In genomic region chr16:70250748-70251650, GRCh38 we compare ENCODE assay signal across 8 cellular contexts. TPM values are rescaled to one million over a fixed set of nuclear protein-coding genes. Genes with fewer than 3 reads are reported as not detected.
A peak's percentile ranks its signal among the peaks of the same experiment; 100 is the strongest.
DNase-seq lines count a peak whose midpoint lies in the region; ATAC-seq, FAIRE-seq and TF ChIP-seq lines count a peak whose summit lies in the region.

No MANE protein-coding gene starts in this region.

- POLR2A ChIA-PET in Caco-2 (lab: Charles Lee), result interaction anchor here (1.2 kb wide), 1 partner anchor 38 kb away, joined by 3 read pairs; the partner anchor contains the start of gene AARS1
- POLR2A ChIA-PET in HepG2 (lab: Yijun Ruan, JAX), result interaction anchor here (1.0 to 2.5 kb wide), 10 partner anchors 11 to 130 kb away, joined by 3 to 33 read pairs (median 6); partner anchors contain the start of genes AARS1 and DDX19A

- H3K9me3 Mint-ChIP-seq in Caco-2 (ENCODE audit: unreplicated experiment), result no peaks in the 10 kb centered on the region

- DNase-seq in Caco-2, result peak; percentile 64 to 79
- DNase-seq in T-helper 1 cell, result peak in 4 of 5 donors; percentile 24 to 56 (median 33)
- peak; percentile 59 for DNase-seq in choroid plexus epithelial cell (ENCODE audit: low read depth)
- DNase-seq in HepG2 (ENCODE audit: low spot score), result peak; percentile 53
- DNase-seq in stimulated activated CD8-positive, alpha-beta memory T cell treated with anti-CD3 and anti-CD28 coated beads, Interleukin-4, amount 100 ng/mL, for 48 hours, result peak; percentile 48
- no peak for DNase-seq in NCI-H1694 treated with DMSO at 0.1 percent for 48 hours (lab: John Stamatoyannopoulos, UW)

- H3K4me1 ChIP-seq in Caco-2 (no peaks in the 10 kb centered on the region), HepG2 (ENCODE audit: insufficient read depth, low read length) (peaks cover 42% of the 10 kb centered on the region)

- H3K4me3 Mint-ChIP-seq in Caco-2 (ENCODE audit: unreplicated experiment), result peak overlapping the region; percentile 82

- peaks cover 19% of the 10 kb centered on the region for H3K79me2 ChIP-seq in HepG2 (ENCODE audit: insufficient read depth, low read length)

- TF ChIP-seq CTCF in Caco-2 (IDR thresholded peaks at IDR 0.05; ENCODE audit: insufficient read depth in 1 of 2, low read depth in 1 of 2, low read length in 1 of 2, severe bottlenecking in 1 of 2, unreplicated experiment in 1 of 2) (peak in 1 of 2 experiments; percentile 25), choroid plexus epithelial cell (conservative IDR thresholded peaks at IDR 0.05; ENCODE audit: low read depth, low read length) (no peak), HepG2 (CRISPR knock-in tag; IDR thresholded peaks at IDR 0.05) (peak; percentile 76)

- peak; percentile 88 for TF ChIP-seq RAD21 in HepG2 (CRISPR knock-in tag; IDR thresholded peaks at IDR 0.05)

- H3K27me3 ChIP-seq in Caco-2 (replicated peaks; ENCODE audit: control insufficient read depth, insufficient read depth, low read length), result no peaks in the 10 kb centered on the region
- no peaks in the 10 kb centered on the region for H3K27me3 ChIP-seq in HepG2 (ENCODE audit: control insufficient read depth in 1 of 2, insufficient read depth in 2 of 2, low read length in 2 of 2)

- intact Hi-C loops in Caco-2 (cut with micrococcal nuclease; ENCODE audit: unreplicated experiment) (no loop called here), HepG2 (cut with micrococcal nuclease; ENCODE audit: unreplicated experiment) (loop anchor here (5.0 kb wide), 1 partner anchor 99 kb away; no protein-coding TSS in a partner anchor)

- no peak overlapping the region for H2AFZ ChIP-seq in HepG2 (ENCODE audit: low read length)

- peak overlapping the region; percentile 89 for H3K27ac Mint-ChIP-seq in Caco-2 (ENCODE audit: unreplicated experiment)

- H3K27me3 Mint-ChIP-seq in Caco-2 (ENCODE audit: insufficient read depth, unreplicated experiment), result no peaks in the 10 kb centered on the region

- H3K36me3 Mint-ChIP-seq in Caco-2 (ENCODE audit: insufficient read depth, unreplicated experiment), result peaks cover 78% of the 10 kb centered on the region

- TF ChIP-seq POLR2A in HepG2 (IDR thresholded peaks at IDR 0.05; ENCODE audit: insufficient read depth in 1 of 2, low read depth in 2 of 2, low read length in 2 of 2), result peak in 1 of 2 experiments; percentile 28; a peak in 1 of 4 replicates

- WGBS in HepG2 (ENCODE audit: low lambda C conversion rate), result 3% methylated on average over 27 of the region's 97 CpGs

- peak overlapping the region; percentile 89 for H3K4me2 ChIP-seq in HepG2 (ENCODE audit: low read depth, low read length)

- no peaks in the 10 kb centered on the region for H3K9me3 ChIP-seq in Caco-2
- H3K9me3 ChIP-seq in HepG2 (ENCODE audit: low read length), result no peaks in the 10 kb centered on the region

- CTCF ChIA-PET in Caco-2 (lab: Charles Lee), result interaction anchor here (0.6 to 2.2 kb wide), 9 partner anchors 17 to 431 kb away, joined by 3 to 11 read pairs (median 3); partner anchors contain the start of gene AARS1
- CTCF ChIA-PET in HepG2 (lab: Yijun Ruan, JAX; ENCODE audit: low intra/inter-chr PET ratio, low total read pairs), result interaction anchor here (1.3 kb wide), 1 partner anchor 86 kb away, joined by 4 read pairs; no protein-coding TSS in a partner anchor

- TF ChIP-seq EP300 in HepG2 (IDR thresholded peaks at IDR 0.05; ENCODE audit: low read depth in 2 of 2, low read length in 2 of 2) (no peak), HepG2 (CRISPR knock-in tag; IDR thresholded peaks at IDR 0.05; ENCODE audit: borderline replicate concordance) (0 out of 2 replicates have a peak, but pooled peaks have one; percentile 11)

- H3K4me1 Mint-ChIP-seq in Caco-2 (ENCODE audit: low read depth, unreplicated experiment), result no peaks in the 10 kb centered on the region

- H3K27ac ChIP-seq in HepG2 (ENCODE audit: extremely low read length, insufficient read depth, low read length), result peak overlapping the region; percentile 90

- H3K4me3 ChIP-seq in Caco-2 (ENCODE audit: low read depth, low read length), result peak overlapping the region; percentile 99
- H3K4me3 ChIP-seq in choroid plexus epithelial cell (ENCODE audit: low read depth, low read length), result peak overlapping the region; percentile 68
- H3K4me3 ChIP-seq in HepG2 (replicated peaks in 1 of 3; ENCODE audit: insufficient read depth in 1 of 3, low read depth in 2 of 3, low read length in 3 of 3), result peak overlapping the region; percentile 43 to 83 (median 81)

- peaks cover 24% of the 10 kb centered on the region for H4K20me1 ChIP-seq in HepG2 (ENCODE audit: insufficient read depth, low read length)

- BruUV-seq in Caco-2 (replicated peaks; lab: Mats Ljungman, UMichigan) (no TSS peak), HepG2 (replicated peaks; lab: Mats Ljungman, UMichigan) (no TSS peak)

- H3K36me3 ChIP-seq in Caco-2 (ENCODE audit: control insufficient read depth, insufficient read depth, low read length) (peaks cover 10% of the 10 kb centered on the region), HepG2 (replicated peaks in 1 of 2; ENCODE audit: control insufficient read depth in 1 of 2, insufficient read depth in 2 of 2, low read length in 2 of 2) (peaks cover 27 to 39% of the 10 kb centered on the region in 2 experiments)

- ATAC-seq in GM19455 (IDR thresholded peaks at IDR 0.05; ENCODE audit: unreplicated experiment) (peak; percentile 55), HG03469 (IDR thresholded peaks at IDR 0.05; ENCODE audit: unreplicated experiment) (peak; percentile 29), HepG2 (peak; percentile 72)

- in situ Hi-C loops in HepG2 (cut with HindIII; ENCODE audit: extremely low pct_ligation_motif_present, low pct_unique_long_range_greater_than_20kb), result loop anchor here (10.0 kb wide), 1 partner anchor 86 kb away; no protein-coding TSS in a partner anchor

- peak overlapping the region; percentile 86 for H3K9ac ChIP-seq in HepG2 (ENCODE audit: insufficient read depth, low read depth, low read length)

- no peak for FAIRE-seq in HepG2 (lab: Jason Lieb, UNC)

RNA-seq across cellular contexts. Expression of gene EXOSC6, which starts 0.7 kb away (rescaled TPM):
- total RNA-seq in Caco-2 (2022) (33.6 and 34.6 TPM in 2 replicates), HepG2 (2016; rRNA removed; fragmentation: Illumina TruSeq; extraction: Trizol) (37.3 and 39.9 TPM in 2 replicates)
- total RNA-seq in HepG2 (2016; cell fraction: cytosol; rRNA removed; fragmentation: Illumina TruSeq; extraction: Trizol; ENCODE audit: low read depth), result 5.3 and 5.4 TPM in 2 replicates
- total RNA-seq in HepG2 (2016; cell fraction: insoluble cytoplasmic fraction; rRNA removed; fragmentation: Illumina TruSeq; extraction: Trizol), result 34.7 and 39.3 TPM in 2 replicates
- 18.9 and 19.3 TPM in 2 replicates for total RNA-seq in HepG2 (2016; cell fraction: membrane; rRNA removed; fragmentation: Illumina TruSeq; extraction: Trizol)
- 16.9 and 19.9 TPM in 2 replicates for total RNA-seq in HepG2 (2016; cell fraction: nucleus; rRNA removed; fragmentation: Illumina TruSeq; extraction: Trizol)
- polyA plus RNA-seq in HepG2 (2011; rRNA removed), result 11.9 and 13.1 TPM in 2 replicates
- polyA plus RNA-seq in HepG2 (2011; cell fraction: cytosol; rRNA removed), result 9.7 and 11.4 TPM in 2 replicates
- polyA plus RNA-seq in HepG2 (2011; cell fraction: nucleus; rRNA removed), result 9.3 and 9.8 TPM in 2 replicates
- polyA plus RNA-seq in HepG2 (2012), result 7.2 and 9.5 TPM in 2 replicates
- 3.1 and 3.2 TPM in 2 replicates for polyA plus RNA-seq in HepG2 (2016; cell fraction: cytosol; fragmentation: Illumina TruSeq; extraction: Trizol; ENCODE audit: low read depth)
- 28.6 and 29.3 TPM in 2 replicates for polyA plus RNA-seq in HepG2 (2016; cell fraction: insoluble cytoplasmic fraction; fragmentation: Illumina TruSeq; extraction: Trizol; ENCODE audit: low read depth)
- 8.0 and 8.8 TPM in 2 replicates for polyA plus RNA-seq in HepG2 (2016; cell fraction: membrane; fragmentation: Illumina TruSeq; extraction: Trizol; ENCODE audit: low read depth)
- polyA plus RNA-seq in HepG2 (2016; cell fraction: nucleus; fragmentation: Illumina TruSeq; extraction: Trizol; ENCODE audit: insufficient read depth, low read depth), result 26.7 and 27.4 TPM in 2 replicates
- polyA minus RNA-seq in HepG2 (2011; rRNA and poly(A)+ RNA removed; ENCODE audit: low replicate concordance), result 8.3 and 9.3 TPM in 2 replicates
- polyA minus RNA-seq in HepG2 (2011; cell fraction: cytosol; rRNA and poly(A)+ RNA removed), result 16.9 and 17.1 TPM in 2 replicates
- polyA minus RNA-seq in HepG2 (2011; cell fraction: nucleus; rRNA and poly(A)+ RNA removed), result 11.1 and 13.6 TPM in 2 replicates

RNA-seq across cellular contexts. Expression of gene AARS1, which starts 38.3 kb away (rescaled TPM):
- total RNA-seq in Caco-2 (2022) (366 and 449 TPM in 2 replicates), HepG2 (2016; rRNA removed; fragmentation: Illumina TruSeq; extraction: Trizol) (107 and 132 TPM in 2 replicates)
- total RNA-seq in HepG2 (2016; cell fraction: cytosol; rRNA removed; fragmentation: Illumina TruSeq; extraction: Trizol; ENCODE audit: low read depth), result 36.0 and 36.9 TPM in 2 replicates
- 106 and 131 TPM in 2 replicates for total RNA-seq in HepG2 (2016; cell fraction: insoluble cytoplasmic fraction; rRNA removed; fragmentation: Illumina TruSeq; extraction: Trizol)
- total RNA-seq in HepG2 (2016; cell fraction: membrane; rRNA removed; fragmentation: Illumina TruSeq; extraction: Trizol), result 22.4 and 24.3 TPM in 2 replicates
- 86.2 and 93.2 TPM in 2 replicates for total RNA-seq in HepG2 (2016; cell fraction: nucleus; rRNA removed; fragmentation: Illumina TruSeq; extraction: Trizol)
- 132 and 163 TPM in 2 replicates for polyA plus RNA-seq in HepG2 (2011; rRNA removed)
- polyA plus RNA-seq in HepG2 (2011; cell fraction: cytosol; rRNA removed), result 137 and 146 TPM in 2 replicates
- 133 and 160 TPM in 2 replicates for polyA plus RNA-seq in HepG2 (2011; cell fraction: nucleus; rRNA removed)
- polyA plus RNA-seq in HepG2 (2012), result 134 and 189 TPM in 2 replicates
- 4.3 and 4.9 TPM in 2 replicates for polyA plus RNA-seq in HepG2 (2016; cell fraction: cytosol; fragmentation: Illumina TruSeq; extraction: Trizol; ENCODE audit: low read depth)
- 108 and 115 TPM in 2 replicates for polyA plus RNA-seq in HepG2 (2016; cell fraction: insoluble cytoplasmic fraction; fragmentation: Illumina TruSeq; extraction: Trizol; ENCODE audit: low read depth)
- 7.9 and 10.8 TPM in 2 replicates for polyA plus RNA-seq in HepG2 (2016; cell fraction: membrane; fragmentation: Illumina TruSeq; extraction: Trizol; ENCODE audit: low read depth)
- 108 and 116 TPM in 2 replicates for polyA plus RNA-seq in HepG2 (2016; cell fraction: nucleus; fragmentation: Illumina TruSeq; extraction: Trizol; ENCODE audit: insufficient read depth, low read depth)
- polyA minus RNA-seq in HepG2 (2011; rRNA and poly(A)+ RNA removed; ENCODE audit: low replicate concordance), result 201 and 270 TPM in 2 replicates
- polyA minus RNA-seq in HepG2 (2011; cell fraction: cytosol; rRNA and poly(A)+ RNA removed), result 108 and 137 TPM in 2 replicates
- polyA minus RNA-seq in HepG2 (2011; cell fraction: nucleus; rRNA and poly(A)+ RNA removed), result 94.2 and 166 TPM in 2 replicates

RNA-seq across cellular contexts. Expression of gene DDX19B, which starts 48.0 kb away (rescaled TPM):
- total RNA-seq in Caco-2 (2022) (72.4 and 74.5 TPM in 2 replicates), HepG2 (2016; rRNA removed; fragmentation: Illumina TruSeq; extraction: Trizol) (36.2 and 45.1 TPM in 2 replicates)
- 12.8 and 12.9 TPM in 2 replicates for total RNA-seq in HepG2 (2016; cell fraction: cytosol; rRNA removed; fragmentation: Illumina TruSeq; extraction: Trizol; ENCODE audit: low read depth)
- 39.6 and 45.1 TPM in 2 replicates for total RNA-seq in HepG2 (2016; cell fraction: insoluble cytoplasmic fraction; rRNA removed; fragmentation: Illumina TruSeq; extraction: Trizol)
- 23.3 and 24.2 TPM in 2 replicates for total RNA-seq in HepG2 (2016; cell fraction: membrane; rRNA removed; fragmentation: Illumina TruSeq; extraction: Trizol)
- 19.1 and 19.2 TPM in 2 replicates for total RNA-seq in HepG2 (2016; cell fraction: nucleus; rRNA removed; fragmentation: Illumina TruSeq; extraction: Trizol)
- 40.0 and 48.1 TPM in 2 replicates for polyA plus RNA-seq in HepG2 (2011; rRNA removed)
- polyA plus RNA-seq in HepG2 (2011; cell fraction: cytosol; rRNA removed), result 32.7 and 34.5 TPM in 2 replicates
- 37.9 and 40.4 TPM in 2 replicates for polyA plus RNA-seq in HepG2 (2011; cell fraction: nucleus; rRNA removed)
- 44.8 and 46.5 TPM in 2 replicates for polyA plus RNA-seq in HepG2 (2012)
- polyA plus RNA-seq in HepG2 (2016; cell fraction: cytosol; fragmentation: Illumina TruSeq; extraction: Trizol; ENCODE audit: low read depth), result 19.4 and 20.0 TPM in 2 replicates
- 52.7 and 69.9 TPM in 2 replicates for polyA plus RNA-seq in HepG2 (2016; cell fraction: insoluble cytoplasmic fraction; fragmentation: Illumina TruSeq; extraction: Trizol; ENCODE audit: low read depth)
- polyA plus RNA-seq in HepG2 (2016; cell fraction: membrane; fragmentation: Illumina TruSeq; extraction: Trizol; ENCODE audit: low read depth), result 27.4 and 28.0 TPM in 2 replicates
- polyA plus RNA-seq in HepG2 (2016; cell fraction: nucleus; fragmentation: Illumina TruSeq; extraction: Trizol; ENCODE audit: insufficient read depth, low read depth), result 38.1 and 41.2 TPM in 2 replicates
- polyA minus RNA-seq in HepG2 (2011; rRNA and poly(A)+ RNA removed; ENCODE audit: low replicate concordance), result 14.4 and 19.9 TPM in 2 replicates
- polyA minus RNA-seq in HepG2 (2011; cell fraction: cytosol; rRNA and poly(A)+ RNA removed), result 9.7 and 21.2 TPM in 2 replicates
- 19.9 and 21.8 TPM in 2 replicates for polyA minus RNA-seq in HepG2 (2011; cell fraction: nucleus; rRNA and poly(A)+ RNA removed)
